In genomic region chr14:80448267-80448666, GRCh38 we compare ENCODE assay signal across 28 cellular contexts.
"Had no signal": no experiment of that assay in that cellular context is flagged by ENCODE, and none has a peak within 500 bp of the region (broad histone marks: within the 10 kb centered on the region; RNA-seq: fewer than 3 reads in every experiment).

No MANE protein-coding gene starts in this region.

- DNase-seq: stimulated activated CD4-positive, alpha-beta T cell treated with anti-CD3 and anti-CD28 coated beads, Interleukin-2, amount 100 ng/mL, for 48 hours; stimulated activated CD4-positive, alpha-beta T cell treated with anti-CD3 and anti-CD28 coated beads, Interleukin-4, amount 100 ng/mL, for 1 hour; stimulated activated CD4-positive, alpha-beta T cell treated with anti-CD3 and anti-CD28 coated beads, Interleukin-4, amount 100 ng/mL, for 24 hours; stimulated activated CD4-positive, alpha-beta T cell treated with anti-CD3 and anti-CD28 coated beads, Interleukin-4, amount 100 ng/mL, for 4 hours; stimulated activated CD8-positive, alpha-beta memory T cell treated with anti-CD3 and anti-CD28 coated beads, Interleukin-4, amount 100 ng/mL, for 48 hours; stimulated activated naive B cell treated with anti-CD40 and anti-IgM and Interleukin-4, amounts not matched to agents 10 μg/mL and 1 μg/mL and 100 μg/mL, for 72 hours; stimulated activated naive CD4-positive, alpha-beta T cell; stimulated activated naive CD4-positive, alpha-beta T cell treated with Interleukin-2 at 50 U/mL for 16 hours; stimulated activated naive CD8-positive, alpha-beta T cell treated with anti-CD3 and anti-CD28 coated beads, Interleukin-15, amount 100 ng/mL, for 72 hours; stimulated activated naive CD8-positive, alpha-beta T cell treated with anti-CD3 and anti-CD28 coated beads, Interleukin-15, Interleukin-2, amounts not matched to agents 100 U/mL and 50 U/mL, for 24 hours; stomach; substantia nigra; testis; thyroid gland; tibial artery; transverse colon; trophoblast cell; upper lobe of left lung; upper lobe of right lung; uterus had no signal

- H3K36me3 Mint-ChIP-seq: stimulated activated effector memory CD8-positive, alpha-beta T cell treated with anti-CD3 and anti-CD28 coated beads, Interleukin-12 subunit alpha, Interleukin-12 subunit beta, amount 100 ng/mL, for 72 hours; stimulated activated memory B cell treated with anti-CD40 and anti-IgM and Interleukin-4, amounts not matched to agents 10 μg/mL and 1 μg/mL and 100 μg/mL, for 72 hours had no signal

- H3K27me3 ChIP-seq: stomach, suprapubic skin, testis, thyroid gland, tibial artery, tibial nerve, transverse colon, upper lobe of left lung, upper lobe of right lung, uterus, vagina had no signal

- H3K27ac Mint-ChIP-seq: stimulated activated effector memory CD8-positive, alpha-beta T cell treated with anti-CD3 and anti-CD28 coated beads, Interleukin-12 subunit alpha, Interleukin-12 subunit beta, amount 100 ng/mL, for 72 hours; stimulated activated memory B cell treated with anti-CD40 and anti-IgM and Interleukin-4, amounts not matched to agents 10 μg/mL and 1 μg/mL and 100 μg/mL, for 72 hours; stimulated activated naive B cell treated with anti-CD40 and anti-IgM and Interleukin-4, amounts not matched to agents 10 μg/mL and 1 μg/mL and 100 μg/mL, for 72 hours; stimulated activated naive CD8-positive, alpha-beta T cell treated with anti-CD3 and anti-CD28 coated beads, Interleukin-15, amount 100 ng/mL, for 72 hours; stimulated activated naive CD8-positive, alpha-beta T cell treated with anti-CD3 and anti-CD28 coated beads, Interleukin-15, Interleukin-2, amounts not matched to agents 100 ng/mL and 50 ng/mL, for 24 hours; type B pancreatic cell had no signal

- H3K4me3 Mint-ChIP-seq: stimulated activated effector memory CD8-positive, alpha-beta T cell treated with anti-CD3 and anti-CD28 coated beads, Interleukin-12 subunit alpha, Interleukin-12 subunit beta, amount 100 ng/mL, for 72 hours; stimulated activated memory B cell treated with anti-CD40 and anti-IgM and Interleukin-4, amounts not matched to agents 10 μg/mL and 1 μg/mL and 100 μg/mL, for 72 hours; stimulated activated naive B cell treated with anti-CD40 and anti-IgM and Interleukin-4, amounts not matched to agents 10 μg/mL and 1 μg/mL and 100 μg/mL, for 72 hours; stimulated activated naive CD8-positive, alpha-beta T cell treated with anti-CD3 and anti-CD28 coated beads, Interleukin-15, amount 100 ng/mL, for 72 hours; stimulated activated naive CD8-positive, alpha-beta T cell treated with anti-CD3 and anti-CD28 coated beads, Interleukin-15, Interleukin-2, amounts not matched to agents 100 ng/mL and 50 ng/mL, for 24 hours; type B pancreatic cell had no signal

- H3K27me3 Mint-ChIP-seq: stimulated activated memory B cell treated with anti-CD40 and anti-IgM and Interleukin-4, amounts not matched to agents 10 μg/mL and 1 μg/mL and 100 μg/mL, for 72 hours; stimulated activated naive B cell treated with anti-CD40 and anti-IgM and Interleukin-4, amounts not matched to agents 10 μg/mL and 1 μg/mL and 100 μg/mL, for 72 hours; stimulated activated naive CD8-positive, alpha-beta T cell treated with anti-CD3 and anti-CD28 coated beads, Interleukin-15, amount 100 ng/mL, for 72 hours; stimulated activated naive CD8-positive, alpha-beta T cell treated with anti-CD3 and anti-CD28 coated beads, Interleukin-15, Interleukin-2, amounts not matched to agents 100 ng/mL and 50 ng/mL, for 24 hours; type B pancreatic cell had no signal

- H3K4me1 ChIP-seq: stomach, suprapubic skin, testis, thyroid gland, tibial artery, tibial nerve, transverse colon, upper lobe of left lung, upper lobe of right lung, uterus, vagina had no signal

- ATAC-seq: stimulated activated effector memory CD8-positive, alpha-beta T cell treated with anti-CD3 and anti-CD28 coated beads, Interleukin-12 subunit alpha, Interleukin-12 subunit beta, amount 100 ng/mL, for 72 hours; stimulated activated memory B cell treated with anti-CD40 and anti-IgM and Interleukin-4, amounts not matched to agents 10 μg/mL and 1 μg/mL and 100 μg/mL, for 72 hours; stimulated activated naive B cell treated with anti-CD40 and anti-IgM and Interleukin-4, amounts not matched to agents 10 μg/mL and 1 μg/mL and 100 μg/mL, for 72 hours; stimulated activated naive CD8-positive, alpha-beta T cell treated with anti-CD3 and anti-CD28 coated beads, Interleukin-15, amount 100 ng/mL, for 72 hours; stimulated activated naive CD8-positive, alpha-beta T cell treated with anti-CD3 and anti-CD28 coated beads, Interleukin-15, Interleukin-2, amounts not matched to agents 100 U/mL and 50 U/mL, for 24 hours; upper lobe of right lung had no signal

- H3K4me1 Mint-ChIP-seq: stimulated activated effector memory CD8-positive, alpha-beta T cell treated with anti-CD3 and anti-CD28 coated beads, Interleukin-12 subunit alpha, Interleukin-12 subunit beta, amount 100 ng/mL, for 72 hours; stimulated activated memory B cell treated with anti-CD40 and anti-IgM and Interleukin-4, amounts not matched to agents 10 μg/mL and 1 μg/mL and 100 μg/mL, for 72 hours; stimulated activated naive B cell treated with anti-CD40 and anti-IgM and Interleukin-4, amounts not matched to agents 10 μg/mL and 1 μg/mL and 100 μg/mL, for 72 hours; stimulated activated naive CD8-positive, alpha-beta T cell treated with anti-CD3 and anti-CD28 coated beads, Interleukin-15, amount 100 ng/mL, for 72 hours had no signal

- H3K4me3 ChIP-seq: stomach, suprapubic skin, testis, thoracic aorta, thyroid gland, tibial artery, tibial nerve, transverse colon, upper lobe of left lung, upper lobe of right lung, uterus, vagina had no signal

- H3K36me3 ChIP-seq: stomach, suprapubic skin, thoracic aorta, thyroid gland, tibial artery, tibial nerve, transverse colon, upper lobe of left lung, upper lobe of right lung, uterus, vagina had no signal

- H3K9me3 ChIP-seq: suprapubic skin, testis, thoracic aorta, thyroid gland, tibial artery, transverse colon, upper lobe of left lung, upper lobe of right lung, uterus, vagina had no signal

- H3K27ac ChIP-seq: stomach, suprapubic skin, testis, thoracic aorta, thyroid gland, tibial artery, tibial nerve, transverse colon, upper lobe of left lung, upper lobe of right lung, uterus, vagina had no signal
